Comparison of ENCODE assay signal across 8 cellular contexts in the genomic region with DNA sequence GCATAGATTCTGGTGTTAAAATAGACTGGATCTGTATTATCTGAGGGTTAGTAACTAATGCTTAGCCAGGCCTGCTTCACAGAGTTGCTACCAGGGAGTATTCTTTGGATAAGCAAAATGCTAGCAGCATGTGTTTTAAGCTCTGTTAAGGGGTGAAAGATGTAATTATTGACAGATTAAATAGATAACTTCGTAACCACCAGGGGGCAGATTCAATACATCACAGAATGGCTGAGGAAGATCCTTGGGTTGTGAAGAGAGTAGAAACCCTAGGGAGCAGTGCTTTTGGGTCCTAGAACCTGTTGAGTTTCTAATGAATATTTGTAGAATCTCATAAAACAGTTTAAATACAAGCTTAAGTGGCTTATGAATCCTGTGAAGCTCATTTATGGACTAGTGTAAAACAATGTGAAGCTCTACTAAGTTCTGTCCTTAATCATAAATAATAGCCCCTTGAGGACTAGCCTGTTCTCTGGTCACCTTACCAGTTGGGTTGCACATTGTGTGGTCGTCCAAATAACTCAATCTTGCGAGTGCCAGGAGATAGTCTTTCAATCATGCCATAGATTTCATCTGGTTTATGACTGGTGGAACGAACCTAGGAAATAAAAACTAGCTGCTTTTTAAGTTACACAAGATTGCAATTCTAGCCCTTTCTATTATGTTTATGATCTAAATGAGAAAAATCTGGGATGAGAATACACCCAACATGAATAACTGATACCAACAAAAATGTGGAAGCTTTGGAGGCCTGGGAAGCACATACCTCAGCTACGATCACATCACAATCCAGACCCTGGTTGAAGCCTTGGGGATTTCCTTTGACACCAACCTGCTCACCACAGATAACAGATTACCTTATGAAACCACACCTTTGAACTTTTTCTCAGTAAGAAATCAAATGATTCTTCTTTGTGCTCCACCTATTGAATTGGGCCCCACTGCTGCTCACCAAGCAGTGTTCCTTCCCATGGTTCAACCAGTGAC. TPM values are rescaled to one million over a fixed set of nuclear protein-coding genes. Genes with fewer than 3 reads are reported as not detected.
A peak's percentile ranks its signal among the peaks of the same experiment; 100 is the strongest.
DNase-seq lines count a peak whose midpoint lies in the region; ATAC-seq and TF ChIP-seq lines count a peak whose summit lies in the region.

No MANE protein-coding gene starts in this region.

- CTCF ChIA-PET in A673 (lab: Charles Lee): interaction anchor here (0.5 to 1.7 kb wide), 9 partner anchors 12 to 1019 kb away, joined by 3 to 34 read pairs (median 4); partner anchors contain the start of genes METTL3 and SALL2
- CTCF ChIA-PET in Panc1 (lab: Charles Lee): interaction anchor here (0.5 to 1.0 kb wide), 5 partner anchors 12 to 869 kb away, joined by 3 to 9 read pairs (median 4); partner anchors contain the start of gene METTL3

- no peaks in the 10 kb centered on the region for H3K27me3 ChIP-seq in A673 (replicated peaks; ENCODE audit: insufficient read depth, low read depth, low read length, poor library complexity)
- no peaks in the 10 kb centered on the region for H3K27me3 ChIP-seq in Panc1 (ENCODE audit: control insufficient read depth, insufficient read depth, low read length)
- no peaks in the 10 kb centered on the region for H3K27me3 ChIP-seq in liver (ENCODE audit: control insufficient read depth in 4 of 4, insufficient read depth in 4 of 4, low read length in 3 of 4)

- H3K27ac ChIP-seq in A673 (ENCODE audit: low read depth, low read length, poor library complexity, severe bottlenecking) (no peak overlapping the region), Panc1 (ENCODE audit: low read length) (no peak overlapping the region), liver (ENCODE audit: low read depth in 1 of 2, low read length in 2 of 2) (no peak overlapping the region)

- H3K27me3 Mint-ChIP-seq in central memory CD8-positive, alpha-beta T cell: no peaks in the 10 kb centered on the region

- TF ChIP-seq CTCF in A673 (conservative IDR thresholded peaks at IDR 0.05; ENCODE audit: low read depth, low read length): peak; percentile 74
- TF ChIP-seq CTCF in Panc1 (IDR thresholded peaks at IDR 0.05): peak; percentile 25; the same call in 1 of the 2 replicates
- peak; percentile 39 for TF ChIP-seq CTCF in liver (IDR thresholded peaks at IDR 0.05; ENCODE audit: low read depth, low read length, missing input control)

- 69% methylated on average over 5 of the region's 5 CpGs for WGBS in liver

- peak; percentile 64 to 80 for TF ChIP-seq RAD21 in liver (IDR thresholded peaks at IDR 0.05)

- H3K4me1 ChIP-seq in A673 (ENCODE audit: insufficient read depth, low read length, poor library complexity, severe bottlenecking) (no peaks in the 10 kb centered on the region), Panc1 (ENCODE audit: control insufficient read depth, insufficient read depth, low read length) (no peaks in the 10 kb centered on the region), liver (ENCODE audit: control insufficient read depth in 4 of 4, insufficient read depth in 4 of 4, low read length in 3 of 4) (no peaks in the 10 kb centered on the region)

- ATAC-seq in Panc1 (peak; percentile 61; the same call in 1 of the 2 replicates), HG02763 (IDR thresholded peaks at IDR 0.05; ENCODE audit: unreplicated experiment) (no peak), GM21360 (IDR thresholded peaks at IDR 0.05; ENCODE audit: unreplicated experiment) (no peak)
- ATAC-seq in central memory CD8-positive, alpha-beta T cell (replicated peaks; ENCODE audit: extremely low read depth, poor library complexity, severe bottlenecking): peak; percentile 79

- intact Hi-C loops in A673 (cut with micrococcal nuclease; ENCODE audit: unreplicated experiment): loop anchor here (1.0 kb wide), 1 partner anchor 58 kb away; no protein-coding TSS in a partner anchor
- intact Hi-C loops in Panc1 (cut with micrococcal nuclease; ENCODE audit: unreplicated experiment): loop anchor here (5.0 kb wide), 1 partner anchor 53 kb away; no protein-coding TSS in a partner anchor

- no peak overlapping the region for H3K27ac Mint-ChIP-seq in central memory CD8-positive, alpha-beta T cell (ENCODE audit: low read depth)

- H3K9me3 ChIP-seq in A673 (ENCODE audit: low read depth, low read length, poor library complexity, severe bottlenecking): no peaks in the 10 kb centered on the region
- H3K9me3 ChIP-seq in Panc1 (ENCODE audit: control insufficient read depth, insufficient read depth, low read depth, low read length): no peaks in the 10 kb centered on the region
- H3K9me3 ChIP-seq in liver (ENCODE audit: control insufficient read depth in 4 of 4, low read length in 3 of 4): no peaks in the 10 kb centered on the region

- no peak overlapping the region for H3K4me3 ChIP-seq in A673 (ENCODE audit: low read depth, low read length, poor library complexity, severe bottlenecking)
- H3K4me3 ChIP-seq in Panc1 (ENCODE audit: low read depth in 2 of 2, low read length in 2 of 2): no peak overlapping the region
- H3K4me3 ChIP-seq in liver (ENCODE audit: low read depth in 1 of 3, low read length in 3 of 3): no peak overlapping the region

- H3K36me3 Mint-ChIP-seq in central memory CD8-positive, alpha-beta T cell (ENCODE audit: insufficient read depth): peaks cover 78% of the 10 kb centered on the region

- no peak overlapping the region for H3K4me3 Mint-ChIP-seq in central memory CD8-positive, alpha-beta T cell

- H3K36me3 ChIP-seq in A673 (ENCODE audit: insufficient read depth, low read length, poor library complexity, severe bottlenecking) (peaks cover 95% of the 10 kb centered on the region), Panc1 (ENCODE audit: control insufficient read depth, insufficient read depth, low read length) (peaks cover 30% of the 10 kb centered on the region), liver (ENCODE audit: control insufficient read depth in 4 of 4, insufficient read depth in 3 of 4, low read depth in 1 of 4, low read length in 3 of 4) (peaks cover 6 to 82% (median 58%) of the 10 kb centered on the region in 4 donors)

- peaks cover 8% of the 10 kb centered on the region for H3K4me1 Mint-ChIP-seq in central memory CD8-positive, alpha-beta T cell

- POLR2A ChIA-PET in A673 (lab: Charles Lee; ENCODE audit: low non-redundant PET): interaction anchor here (0.6 kb wide), 1 partner anchor 82 kb away, joined by 3 read pairs; no protein-coding TSS in a partner anchor
- POLR2A ChIA-PET in Panc1 (lab: Charles Lee): no interaction called here

- in situ Hi-C loops in G401 (cut with HindIII; ENCODE audit: low sequenced_read_pairs): no loop called here
- in situ Hi-C loops in Panc1 (cut with HindIII; ENCODE audit: low pct_unique_long_range_greater_than_20kb, low sequenced_read_pairs): no loop called here

- DNase-seq in A673 (ENCODE audit: low spot score) (peak; percentile 85), G401 (ENCODE audit: low spot score) (peak; percentile 56), Kasumi-1 (lab: John Stamatoyannopoulos, UW) (peak; percentile 68 to 86), Panc1 (ENCODE audit: low read depth, low spot score) (no peak)
- no peak for DNase-seq in central memory CD8-positive, alpha-beta T cell (ENCODE audit: low spot score in 2 of 2)

- no peaks in the 10 kb centered on the region for H3K9me3 Mint-ChIP-seq in central memory CD8-positive, alpha-beta T cell

- no peak overlapping the region for H3K9ac ChIP-seq in liver (ENCODE audit: low read depth in 1 of 2, low read length in 2 of 2)

- BruUV-seq in A673 (replicated peaks; lab: Mats Ljungman, UMichigan) (no TSS peak), Panc1 (replicated peaks; lab: Mats Ljungman, UMichigan) (TSS peak; percentile 20)

TF ChIP-seq in liver, 16 proteins besides CTCF, POLR2A, EP300 and RAD21 (continues in another document):
- TF ChIP-seq FOXA1 (IDR thresholded peaks at IDR 0.05) (no peak), EGR1 (IDR thresholded peaks at IDR 0.05; ENCODE audit: low read depth in 2 of 2) (no peak), FOXA2 (IDR thresholded peaks at IDR 0.05) (no peak), TAF1 (conservative IDR thresholded peaks at IDR 0.05) (no peak), RXRA (IDR thresholded peaks at IDR 0.05) (no peak), JUND (IDR thresholded peaks at IDR 0.05) (no peak), YY1 (IDR thresholded peaks at IDR 0.05) (no peak), HNF4A (conservative IDR thresholded peaks at IDR 0.05) (no peak)

RNA-seq across cellular contexts. Expression of gene METTL3, which starts 12.3 kb away (rescaled TPM):
- total RNA-seq in A673 (2021) (93.0 and 96.3 TPM in 2 replicates), Panc1 (2021; ENCODE audit: unreplicated experiment) (43.3 TPM), liver (10 to 100 TPM; 26.0 to 50.8 TPM)
- 75.0 and 77.5 TPM in 2 replicates for total RNA-seq in G401 (2014; rRNA removed; shearing (Covaris generic))
- 29.5 TPM for polyA plus RNA-seq in Panc1 (2012; ENCODE audit: insufficient read length)
- polyA plus RNA-seq in liver: 10 to 100 TPM; 10.5 to 23.8 TPM

RNA-seq across cellular contexts. Expression of gene TOX4, which starts 21.8 kb away (rescaled TPM):
- 84.7 and 86.8 TPM in 2 replicates for total RNA-seq in A673 (2021)
- total RNA-seq in G401 (2014; rRNA removed; shearing (Covaris generic)): 45.6 and 56.6 TPM in 2 replicates
- 50.1 TPM for total RNA-seq in Panc1 (2021; ENCODE audit: unreplicated experiment)
- polyA plus RNA-seq in Panc1 (2012; ENCODE audit: insufficient read length): 43.4 TPM
- total RNA-seq in liver: 10 to 100 TPM; 18.3 to 22.4 TPM
- 10 to 100 TPM; 16.9 to 29.8 TPM for polyA plus RNA-seq in liver

RNA-seq across cellular contexts. Expression of gene RAB2B, which starts 22.1 kb away (rescaled TPM):
- 31.9 and 37.1 TPM in 2 replicates for total RNA-seq in A673 (2021)
- 9.0 and 13.4 TPM in 2 replicates for total RNA-seq in G401 (2014; rRNA removed; shearing (Covaris generic))
- 17.0 TPM for total RNA-seq in Panc1 (2021; ENCODE audit: unreplicated experiment)
- polyA plus RNA-seq in Panc1 (2012; ENCODE audit: insufficient read length): 13.0 TPM
- total RNA-seq in liver: 10 to 100 TPM; 14.2 to 60.9 TPM
- 1 to 10 TPM; 4.2 to 6.6 TPM for polyA plus RNA-seq in liver

RNA-seq across cellular contexts. Expression of gene SALL2, which starts 27.3 kb away (rescaled TPM):
- total RNA-seq in A673 (2021) (149 and 157 TPM in 2 replicates), Panc1 (2021; ENCODE audit: unreplicated experiment) (1.5 TPM), liver (1 to 10 TPM in 1 of 2 donors, under 1 TPM in 1; 0.92 to 2.9 TPM)
- total RNA-seq in G401 (2014; rRNA removed; shearing (Covaris generic)): 15.0 and 15.3 TPM in 2 replicates
- 2.6 TPM for polyA plus RNA-seq in Panc1 (2012; ENCODE audit: insufficient read length)
- polyA plus RNA-seq in liver: under 1 TPM; 0.49 to 0.63 TPM

RNA-seq across cellular contexts. Expression of gene CHD8, which starts 42.9 kb away (rescaled TPM):
- total RNA-seq in A673 (2021) (122 and 128 TPM in 2 replicates), Panc1 (2021; ENCODE audit: unreplicated experiment) (64.7 TPM), liver (10 to 100 TPM; 27.3 to 29.5 TPM)
- total RNA-seq in G401 (2014; rRNA removed; shearing (Covaris generic)): 54.4 and 65.0 TPM in 2 replicates
- polyA plus RNA-seq in Panc1 (2012; ENCODE audit: insufficient read length): 48.1 TPM
- polyA plus RNA-seq in liver: 10 to 100 TPM in 1 of 2 donors, 1 to 10 TPM in 1; 9.6 to 11.1 TPM

Comparison
In these comparisons a context has a peak if more than half of its experiments do, and no peak if none do; other contexts are left out.
1. DNase-seq: peak in A673 (single experiment), G401 (single experiment) and Kasumi-1 (2 of 2); none in Panc1 (single experiment) and central memory CD8-positive, alpha-beta T cell (0 of 2).
2. ATAC-seq: peak in Panc1 (single experiment) and central memory CD8-positive, alpha-beta T cell (single experiment); none in HG02763 (single experiment) and GM21360 (single experiment).
3. Peak in every context shown above with its lines, with median percentiles within 50 percentile points of each other: CTCF ChIP-seq.